ENCODE assay signal across 8 cellular contexts in the genomic region with DNA sequence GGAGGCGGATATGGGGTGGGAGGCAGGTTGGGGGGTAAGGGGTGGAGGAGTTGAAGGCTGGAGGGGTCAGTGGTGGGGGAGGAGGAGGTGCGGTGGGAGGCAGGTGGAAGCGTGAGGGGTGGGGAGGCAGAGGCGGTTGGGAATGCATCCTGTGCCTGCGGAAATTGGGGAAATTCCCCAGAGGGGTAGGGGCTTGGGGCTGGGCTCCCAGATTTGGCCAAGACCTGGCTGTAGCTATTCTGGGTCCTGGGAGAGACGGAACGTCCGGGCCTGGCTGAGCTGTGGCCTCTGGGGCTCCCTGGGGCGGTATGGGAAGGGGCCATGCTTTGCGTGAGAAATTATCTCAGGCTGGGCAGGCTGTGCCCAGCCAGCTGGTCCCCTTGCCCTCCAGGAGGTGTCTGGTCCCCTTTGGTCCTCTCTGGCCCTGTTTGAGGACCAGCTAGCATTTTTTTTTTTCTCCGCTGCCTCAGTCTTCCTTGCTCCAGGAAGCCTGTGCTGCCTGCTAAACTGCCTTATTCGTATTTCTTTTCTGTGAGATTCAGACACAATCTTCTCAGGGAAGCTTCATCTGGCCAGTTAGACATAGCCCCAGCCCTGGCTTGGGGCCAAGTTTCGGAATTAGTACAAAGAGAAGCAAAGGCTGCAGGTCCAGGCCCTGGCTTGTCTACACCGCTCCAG. TPM values are rescaled to one million over a fixed set of nuclear protein-coding genes. Genes with fewer than 3 reads are reported as not detected.
DNase-seq lines count a peak whose midpoint lies in the region; ATAC-seq and TF ChIP-seq lines count a peak whose summit lies in the region.

No MANE protein-coding gene starts in this region.

- TF ChIP-seq CTCF in GM13976 (IDR thresholded peaks at IDR 0.05; ENCODE audit: borderline replicate concordance, control extremely low read depth, extremely low read depth, insufficient read depth, missing control alignments) (no peak), WERI-Rb-1 (IDR thresholded peaks at IDR 0.05; ENCODE audit: low read depth, low read length) (no peak), heart right ventricle (IDR thresholded peaks at IDR 0.05) (no peak), prostate gland (IDR thresholded peaks at IDR 0.05) (no peak)

- no peak for TF ChIP-seq EP300 in Ishikawa (IDR thresholded peaks at IDR 0.05; ENCODE audit: borderline replicate concordance)

- peaks cover 2 to 23% (median 16%) of the 10 kb centered on the region in 9 donors for H3K4me1 ChIP-seq in heart right ventricle
- H3K4me1 ChIP-seq in prostate gland (replicated peaks), result no peaks in the 10 kb centered on the region

- no peaks in the 10 kb centered on the region for H3K9me3 ChIP-seq in WERI-Rb-1 (ENCODE audit: severe bottlenecking)
- H3K9me3 ChIP-seq in heart right ventricle, result no peaks in the 10 kb centered on the region
- no peaks in the 10 kb centered on the region for H3K9me3 ChIP-seq in prostate gland

- DNase-seq in GM13976 (ENCODE audit: low spot score) (peak; percentile 89), WERI-Rb-1 (peak; percentile 86), heart right ventricle (peak; percentile 52 to 73), prostate gland (ENCODE audit: low spot score) (peak; percentile 46), NK-92 (lab: John Stamatoyannopoulos, UW; ENCODE audit: unreplicated experiment) (no peak), mesenteric fat pad (ENCODE audit: low spot score) (no peak)

- peak overlapping the region; percentile 82 for H3K27ac ChIP-seq in WERI-Rb-1
- peak overlapping the region; percentile 64 to 87 (median 83) for H3K27ac ChIP-seq in heart right ventricle
- peak overlapping the region; percentile 62 to 74 for H3K27ac ChIP-seq in prostate gland

- WGBS in heart right ventricle, 2 donors, result 22 to 26% methylated on average over 14 of the region's 14 CpGs
- WGBS in prostate gland, result 13% methylated on average over 14 of the region's 14 CpGs

- intact Hi-C loops in heart right ventricle (cut with DNase I) (loop anchor here in 1 of 10 donors (1.0 kb wide), 1 partner anchor 27 kb away; a partner anchor contains a TSS), prostate gland (cut with DNase I) (no loop called here)

- H3K27me3 ChIP-seq in WERI-Rb-1 (ENCODE audit: insufficient read depth, low read depth, severe bottlenecking) (no peaks in the 10 kb centered on the region), heart right ventricle (peaks cover 0 to 15% (median 0%) of the 10 kb centered on the region in 7 donors), prostate gland (replicated peaks; ENCODE audit: insufficient read depth) (no peaks in the 10 kb centered on the region)

- no peak for TF ChIP-seq RAD21 in Ishikawa (IDR thresholded peaks at IDR 0.05; ENCODE audit: low read depth)

- in situ Hi-C loops in GM13976 (cut with MboI; ENCODE audit: low sequenced_read_pairs, unreplicated experiment), result no loop called here

- H3K36me3 ChIP-seq in WERI-Rb-1 (no peaks in the 10 kb centered on the region), heart right ventricle (no peaks in the 10 kb centered on the region), prostate gland (no peaks in the 10 kb centered on the region)

- ATAC-seq in GM21576 (IDR thresholded peaks at IDR 0.05; ENCODE audit: unreplicated experiment) (peak; percentile 91), heart right ventricle (peak; percentile 54 to 78 (median 64))

- no peak for TF ChIP-seq POLR2A in prostate gland (IDR thresholded peaks at IDR 0.05)

- H3K4me3 ChIP-seq in WERI-Rb-1 (ENCODE audit: low read depth, low read length) (no peak overlapping the region), heart right ventricle (peak overlapping the region in 6 of 10 donors; percentile 10 to 68 (median 48)), prostate gland (no peak overlapping the region)

TF ChIP-seq in Ishikawa, 13 proteins besides CTCF, POLR2A, EP300 and RAD21:
- TF ChIP-seq FOXM1 (IDR thresholded peaks at IDR 0.05; ENCODE audit: borderline replicate concordance, low read depth), result no peak
- TF ChIP-seq TEAD4 (IDR thresholded peaks at IDR 0.05), result no peak
- no peak; the same call in 1 of the 2 replicates for TF ChIP-seq ZBTB7A (IDR thresholded peaks at IDR 0.05; ENCODE audit: low read depth)
- no peak for TF ChIP-seq TAF1 (IDR thresholded peaks at IDR 0.05; ENCODE audit: low read depth)
- TF ChIP-seq NFIC (IDR thresholded peaks at IDR 0.05), result peak; percentile 77
- TF ChIP-seq, protein P1, sequence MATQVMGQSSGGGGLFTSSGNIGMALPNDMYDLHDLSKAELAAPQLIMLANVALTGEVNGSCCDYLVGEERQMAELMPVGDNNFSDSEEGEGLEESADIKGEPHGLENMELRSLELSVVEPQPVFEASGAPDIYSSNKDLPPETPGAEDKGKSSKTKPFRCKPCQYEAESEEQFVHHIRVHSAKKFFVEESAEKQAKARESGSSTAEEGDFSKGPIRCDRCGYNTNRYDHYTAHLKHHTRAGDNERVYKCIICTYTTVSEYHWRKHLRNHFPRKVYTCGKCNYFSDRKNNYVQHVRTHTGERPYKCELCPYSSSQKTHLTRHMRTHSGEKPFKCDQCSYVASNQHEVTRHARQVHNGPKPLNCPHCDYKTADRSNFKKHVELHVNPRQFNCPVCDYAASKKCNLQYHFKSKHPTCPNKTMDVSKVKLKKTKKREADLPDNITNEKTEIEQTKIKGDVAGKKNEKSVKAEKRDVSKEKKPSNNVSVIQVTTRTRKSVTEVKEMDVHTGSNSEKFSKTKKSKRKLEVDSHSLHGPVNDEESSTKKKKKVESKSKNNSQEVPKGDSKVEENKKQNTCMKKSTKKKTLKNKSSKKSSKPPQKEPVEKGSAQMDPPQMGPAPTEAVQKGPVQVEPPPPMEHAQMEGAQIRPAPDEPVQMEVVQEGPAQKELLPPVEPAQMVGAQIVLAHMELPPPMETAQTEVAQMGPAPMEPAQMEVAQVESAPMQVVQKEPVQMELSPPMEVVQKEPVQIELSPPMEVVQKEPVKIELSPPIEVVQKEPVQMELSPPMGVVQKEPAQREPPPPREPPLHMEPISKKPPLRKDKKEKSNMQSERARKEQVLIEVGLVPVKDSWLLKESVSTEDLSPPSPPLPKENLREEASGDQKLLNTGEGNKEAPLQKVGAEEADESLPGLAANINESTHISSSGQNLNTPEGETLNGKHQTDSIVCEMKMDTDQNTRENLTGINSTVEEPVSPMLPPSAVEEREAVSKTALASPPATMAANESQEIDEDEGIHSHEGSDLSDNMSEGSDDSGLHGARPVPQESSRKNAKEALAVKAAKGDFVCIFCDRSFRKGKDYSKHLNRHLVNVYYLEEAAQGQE (IDR thresholded peaks at IDR 0.05; ENCODE audit: low read depth), result no peak
- TF ChIP-seq YY1 (IDR thresholded peaks at IDR 0.05; ENCODE audit: low read depth), result no peak

RNA-seq across cellular contexts. Expression of a gene that starts 7.3 kb away (rescaled TPM):
- total RNA-seq in heart right ventricle (10 to 100 TPM in 3 of 10 donors, 1 to 10 TPM in 7; 4.6 to 25.4 (median 8.6) TPM), prostate gland (10 to 100 TPM in 1 of 2 donors, 1 to 10 TPM in 1; 7.1 to 11.0 TPM), mesenteric fat pad (43.7 TPM)
- polyA plus RNA-seq in heart right ventricle, result 10 to 100 TPM; 10.6 to 11.9 TPM

RNA-seq across cellular contexts. Expression of a gene that starts 27.2 kb away (rescaled TPM):
- total RNA-seq in heart right ventricle (1,000 to 10,000 TPM; 1,254 to 2,151 (median 1,968) TPM), prostate gland (1,000 to 10,000 TPM; 1,174 to 1,571 TPM), mesenteric fat pad (967 TPM)
- 1,000 to 10,000 TPM in 1 of 2 donors, 100 to 1,000 TPM in 1; 400 to 1,298 TPM for polyA plus RNA-seq in heart right ventricle

RNA-seq across cellular contexts. Expression of a gene that starts 54.8 kb away (rescaled TPM):
- total RNA-seq in heart right ventricle (10 to 100 TPM in 6 of 10 donors, 1 to 10 TPM in 4; 6.4 to 20.5 (median 11.9) TPM), prostate gland (10 to 100 TPM; 29.8 to 71.5 TPM), mesenteric fat pad (26.1 TPM)
- polyA plus RNA-seq in heart right ventricle, result 10 to 100 TPM in 1 of 2 donors, 1 to 10 TPM in 1; 8.9 to 21.8 TPM

Comparison
In these comparisons a context has a peak if more than half of its experiments do, and no peak if none do; other contexts are left out.
1. DNase-seq: peak in GM13976 (single experiment), WERI-Rb-1 (single experiment), heart right ventricle (2 of 2) and prostate gland (single experiment); none in NK-92 (single experiment) and mesenteric fat pad (single experiment).
2. H3K4me3 ChIP-seq: peak in heart right ventricle (6 of 10); none in WERI-Rb-1 (single experiment) and prostate gland (0 of 2).
3. Peak in every context shown above with its lines, with median percentiles within 50 percentile points of each other: H3K27ac ChIP-seq.